Comparison of ENCODE assay signal across 1 cellular context in genomic region chrX:48940404-48940955, GRCh38.
TF ChIP-seq lines count a peak whose summit lies in the region.

No MANE protein-coding gene starts in this region.

TF ChIP-seq in SK-N-SH treated with all-trans-retinoic acid at 6 μM for 48 hours, 23 proteins besides CTCF, POLR2A, EP300 and RAD21:
- no peak for TF ChIP-seq ZNF8 (CRISPR knock-in tag; IDR thresholded peaks at IDR 0.05)
- TF ChIP-seq CREB5 (CRISPR knock-in tag; IDR thresholded peaks at IDR 0.05; ENCODE audit: low read depth), result no peak
- no peak for TF ChIP-seq ISL1 (CRISPR knock-in tag; IDR thresholded peaks at IDR 0.05)
- TF ChIP-seq POU6F1 (CRISPR knock-in tag; IDR thresholded peaks at IDR 0.05; ENCODE audit: borderline replicate concordance, low read depth), result no peak
- no peak for TF ChIP-seq TCF4 (CRISPR knock-in tag; IDR thresholded peaks at IDR 0.05; ENCODE audit: borderline replicate concordance)
- TF ChIP-seq BACH2 (CRISPR knock-in tag; IDR thresholded peaks at IDR 0.05; ENCODE audit: borderline replicate concordance), result no peak
- no peak for TF ChIP-seq ARNTL (CRISPR knock-in tag; IDR thresholded peaks at IDR 0.05; ENCODE audit: borderline replicate concordance, low read depth)
- no peak for TF ChIP-seq TSHZ2 (CRISPR knock-in tag; IDR thresholded peaks at IDR 0.05)
- no peak for TF ChIP-seq PPARA (CRISPR knock-in tag; IDR thresholded peaks at IDR 0.05; ENCODE audit: borderline replicate concordance)
